ENCODE assay signal across 10 cellular contexts in genomic region chr22:20244250-20244648, GRCh38. TPM values are rescaled to one million over a fixed set of nuclear protein-coding genes. Genes with fewer than 3 reads are reported as not detected.
A peak's percentile ranks its signal among the peaks of the same experiment; 100 is the strongest.
DNase-seq lines count a peak whose midpoint lies in the region; ATAC-seq and TF ChIP-seq lines count a peak whose summit lies in the region.
"Had no signal": no experiment of that assay in that cellular context is flagged by ENCODE, and none has a peak within 500 bp of the region (broad histone marks: within the 10 kb centered on the region; RNA-seq: fewer than 3 reads in every experiment).

No MANE protein-coding gene starts in this region.

- no peak for ATAC-seq in activated T-cell treated with anti-CD3 and anti-CD28 coated beads, Interleukin-2, amount 50 U/mL, for 4 hours
- no peak for ATAC-seq in activated B cell treated with CpG ODN at 0.5 μM for 24 hours (ENCODE audit: low read depth)
- no peak for ATAC-seq in stimulated activated naive CD8-positive, alpha-beta T cell treated with anti-CD3 and anti-CD28 coated beads, Interleukin-15, amount 100 ng/mL, for 72 hours

- H3K4me1 ChIP-seq in Caco-2 (0 out of 2 replicates have a peak, but pooled peaks cover 4% of the 10 kb centered on the region), tibial nerve (peaks cover 0 to 81% (median 17%) of the 10 kb centered on the region in 4 donors)

- H3K36me3 ChIP-seq in Caco-2 (ENCODE audit: control insufficient read depth, insufficient read depth, low read length) = no peaks in the 10 kb centered on the region
- H3K36me3 ChIP-seq in tibial nerve = no peaks in the 10 kb centered on the region

- BruUV-seq in Caco-2 (replicated peaks; lab: Mats Ljungman, UMichigan) = no TSS peak

- intact Hi-C loops in activated B cell treated with CpG ODN at 0.5 μM for 24 hours (cut with micrococcal nuclease) = no loop called here
- intact Hi-C loops in Caco-2 (cut with micrococcal nuclease; ENCODE audit: unreplicated experiment) = no loop called here

- peak overlapping the region; percentile 20 for H3K4me3 Mint-ChIP-seq in activated T-cell treated with anti-CD3 and anti-CD28 coated beads, Interleukin-2, amount 50 U/mL, for 4 hours
- peak overlapping the region; percentile 24 for H3K4me3 Mint-ChIP-seq in activated B cell treated with CpG ODN at 0.5 μM for 24 hours
- peak overlapping the region; percentile 49 for H3K4me3 Mint-ChIP-seq in endothelial cell (ENCODE audit: unreplicated experiment)
- H3K4me3 Mint-ChIP-seq in stimulated activated naive CD8-positive, alpha-beta T cell treated with anti-CD3 and anti-CD28 coated beads, Interleukin-15, amount 100 ng/mL, for 72 hours = peak overlapping the region; percentile 63 to 64
- H3K4me3 Mint-ChIP-seq in Caco-2 (ENCODE audit: unreplicated experiment) = no peak overlapping the region

- TF ChIP-seq EP300 in tibial nerve (IDR thresholded peaks at IDR 0.05) = no peak

- no peak for DNase-seq in activated T-cell treated with anti-CD3 and anti-CD28 coated beads, Interleukin-2, amount 50 U/mL, for 4 hours
- no peak for DNase-seq in activated T-cell treated with anti-CD3 and anti-CD28 coated beads for 4 hours
- no peak for DNase-seq in activated B cell treated with CpG ODN at 0.5 μM for 24 hours
- no peak for DNase-seq in endothelial cell (ENCODE audit: low spot score)
- DNase-seq in stimulated activated naive CD8-positive, alpha-beta T cell treated with anti-CD3 and anti-CD28 coated beads, Interleukin-15, amount 100 ng/mL, for 72 hours = no peak
- DNase-seq in glomerular visceral epithelial cell (ENCODE audit: extremely low spot score) = no peak
- no peak for DNase-seq in Caco-2
- DNase-seq in tibial nerve (ENCODE audit: low spot score in 2 of 2) = no peak

- POLR2A ChIA-PET in activated B cell treated with CpG ODN at 0.5 μM for 24 hours (lab: Charles Lee) = no interaction called here
- POLR2A ChIA-PET in Caco-2 (lab: Charles Lee) = no interaction called here

- no peaks in the 10 kb centered on the region for H3K36me3 Mint-ChIP-seq in activated T-cell treated with anti-CD3 and anti-CD28 coated beads, Interleukin-2, amount 50 U/mL, for 4 hours (ENCODE audit: insufficient read depth)
- H3K36me3 Mint-ChIP-seq in activated B cell treated with CpG ODN at 0.5 μM for 24 hours (ENCODE audit: low read depth) = no peaks in the 10 kb centered on the region
- no peaks in the 10 kb centered on the region for H3K36me3 Mint-ChIP-seq in endothelial cell (ENCODE audit: low read depth, unreplicated experiment)
- no peaks in the 10 kb centered on the region for H3K36me3 Mint-ChIP-seq in Caco-2 (ENCODE audit: insufficient read depth, unreplicated experiment)

- WGBS in tibial nerve, 2 donors = 80 to 84% methylated on average over 7 to 10 of the region's 10 CpGs

- no peaks in the 10 kb centered on the region for H3K27me3 Mint-ChIP-seq in activated T-cell treated with anti-CD3 and anti-CD28 coated beads, Interleukin-2, amount 50 U/mL, for 4 hours (ENCODE audit: low read depth)
- no peaks in the 10 kb centered on the region for H3K27me3 Mint-ChIP-seq in activated B cell treated with CpG ODN at 0.5 μM for 24 hours
- peaks cover 6% of the 10 kb centered on the region for H3K27me3 Mint-ChIP-seq in endothelial cell (ENCODE audit: unreplicated experiment)
- H3K27me3 Mint-ChIP-seq in stimulated activated naive CD8-positive, alpha-beta T cell treated with anti-CD3 and anti-CD28 coated beads, Interleukin-15, amount 100 ng/mL, for 72 hours = no peaks in the 10 kb centered on the region
- H3K27me3 Mint-ChIP-seq in Caco-2 (ENCODE audit: insufficient read depth, unreplicated experiment) = no peaks in the 10 kb centered on the region

- peaks cover 48% of the 10 kb centered on the region for H3K4me1 Mint-ChIP-seq in activated T-cell treated with anti-CD3 and anti-CD28 coated beads, Interleukin-2, amount 50 U/mL, for 4 hours (ENCODE audit: low read depth)
- H3K4me1 Mint-ChIP-seq in activated B cell treated with CpG ODN at 0.5 μM for 24 hours = peaks cover 48% of the 10 kb centered on the region
- H3K4me1 Mint-ChIP-seq in endothelial cell (ENCODE audit: unreplicated experiment) = peaks cover 35% of the 10 kb centered on the region
- H3K4me1 Mint-ChIP-seq in stimulated activated naive CD8-positive, alpha-beta T cell treated with anti-CD3 and anti-CD28 coated beads, Interleukin-15, amount 100 ng/mL, for 72 hours = peaks cover 67% of the 10 kb centered on the region
- H3K4me1 Mint-ChIP-seq in Caco-2 (ENCODE audit: low read depth, unreplicated experiment) = no peaks in the 10 kb centered on the region

- peak overlapping the region in 1 of 4 donors; percentile 28 for H3K27ac ChIP-seq in tibial nerve

- H3K27me3 ChIP-seq in Caco-2 (replicated peaks; ENCODE audit: control insufficient read depth, insufficient read depth, low read length) (no peaks in the 10 kb centered on the region), tibial nerve (no peaks in the 10 kb centered on the region)
- H3K27me3 ChIP-seq: hepatocyte, left lung had no signal

- no peak overlapping the region for H3K27ac Mint-ChIP-seq in activated B cell treated with CpG ODN at 0.5 μM for 24 hours
- no peak overlapping the region for H3K27ac Mint-ChIP-seq in endothelial cell (ENCODE audit: unreplicated experiment)
- peak overlapping the region; percentile 96 for H3K27ac Mint-ChIP-seq in stimulated activated naive CD8-positive, alpha-beta T cell treated with anti-CD3 and anti-CD28 coated beads, Interleukin-15, amount 100 ng/mL, for 72 hours
- H3K27ac Mint-ChIP-seq in Caco-2 (ENCODE audit: unreplicated experiment) = no peak overlapping the region

- H3K9me3 Mint-ChIP-seq in activated T-cell treated with anti-CD3 and anti-CD28 coated beads, Interleukin-2, amount 50 U/mL, for 4 hours = no peaks in the 10 kb centered on the region
- H3K9me3 Mint-ChIP-seq in activated B cell treated with CpG ODN at 0.5 μM for 24 hours (no peaks in the 10 kb centered on the region), endothelial cell (ENCODE audit: unreplicated experiment) (no peaks in the 10 kb centered on the region), Caco-2 (ENCODE audit: unreplicated experiment) (no peaks in the 10 kb centered on the region)
- no peaks in the 10 kb centered on the region for H3K9me3 Mint-ChIP-seq in stimulated activated naive CD8-positive, alpha-beta T cell treated with anti-CD3 and anti-CD28 coated beads, Interleukin-15, amount 100 ng/mL, for 72 hours

- H3K4me3 ChIP-seq in Caco-2 (ENCODE audit: low read depth, low read length) (no peak overlapping the region), tibial nerve (no peak overlapping the region)
- H3K4me3 ChIP-seq: hepatocyte had no signal

- CTCF ChIA-PET in activated B cell treated with CpG ODN at 0.5 μM for 24 hours (lab: Charles Lee) (no interaction called here), Caco-2 (lab: Charles Lee) (no interaction called here)

- no peak for TF ChIP-seq POLR2A in tibial nerve (IDR thresholded peaks at IDR 0.05)

- no peaks in the 10 kb centered on the region for H3K9me3 ChIP-seq in Caco-2
- H3K9me3 ChIP-seq in tibial nerve = no peaks in the 10 kb centered on the region
- H3K9me3 ChIP-seq: left lung had no signal

- TF ChIP-seq CTCF in activated B cell treated with CpG ODN at 0.5 μM for 24 hours (IDR thresholded peaks at IDR 0.05) (no peak), endothelial cell (IDR thresholded peaks at IDR 0.05; ENCODE audit: unreplicated experiment) (no peak), Caco-2 (IDR thresholded peaks at IDR 0.05; ENCODE audit: insufficient read depth in 1 of 2, low read depth in 1 of 2, low read length in 1 of 2, severe bottlenecking in 1 of 2, unreplicated experiment in 1 of 2) (no peak), tibial nerve (IDR thresholded peaks at IDR 0.05) (no peak)

RNA-seq across cellular contexts. Expression of gene RTN4R, which starts 23.9 kb away (rescaled TPM):
- total RNA-seq in activated T-cell treated with anti-CD3 and anti-CD28 coated beads, Interleukin-2, amount 50 U/mL, for 4 hours = 1 to 10 TPM in 2 of 3 donors, under 1 TPM in 1; 0.89 to 1.4 (median 1.0) TPM
- total RNA-seq in activated B cell treated with CpG ODN at 0.5 μM for 24 hours (0.12 TPM in 1 of 2 replicates, not detected in the other), endothelial cell (ENCODE audit: unreplicated experiment) (19.0 TPM), Caco-2 (2022) (10.7 and 11.1 TPM in 2 replicates), tibial nerve (1 to 10 TPM; 2.5 to 6.9 (median 3.6) TPM)

Comparison
In these comparisons a context has a peak if more than half of its experiments do, and no peak if none do; other contexts are left out.
1. H3K27ac Mint-ChIP-seq: peak in stimulated activated naive CD8-positive, alpha-beta T cell treated with anti-CD3 and anti-CD28 coated beads, Interleukin-15, amount 100 ng/mL, for 72 hours (2 of 2); none in activated B cell treated with CpG ODN at 0.5 μM for 24 hours (single experiment), endothelial cell (single experiment) and Caco-2 (single experiment).